ENCODE assay signal across 18 cellular contexts in genomic region chr7:80636709-80637108, GRCh38. TPM values are rescaled to one million over a fixed set of nuclear protein-coding genes. Genes with fewer than 3 reads are reported as not detected.
A peak's percentile ranks its signal among the peaks of the same experiment; 100 is the strongest.
DNase-seq lines count a peak whose midpoint lies in the region; ATAC-seq and TF ChIP-seq lines count a peak whose summit lies in the region.
"Had no signal": no experiment of that assay in that cellular context is flagged by ENCODE, and none has a peak within 500 bp of the region (broad histone marks: within the 10 kb centered on the region; RNA-seq: fewer than 3 reads in every experiment).

No MANE protein-coding gene starts in this region.

- peak overlapping the region; percentile 14 to 87 (median 84) for H3K27ac ChIP-seq in heart left ventricle
- H3K27ac ChIP-seq in psoas muscle = peak overlapping the region; percentile 92
- H3K27ac ChIP-seq: BLaER1, HL-60, RWPE1, SJSA1 had no signal

- DNase-seq in heart left ventricle (no peak), Right ventricle myocardium inferior (ENCODE audit: missing footprints) (no peak), left ventricle myocardium superior (no peak), psoas muscle (no peak), head of caudate nucleus (no peak)
- DNase-seq: CD8-positive, alpha-beta T cell; DMS79; NCI-H1930; NCI-H510A treated with DMSO at 0.1 percent for 48 hours; PC-3 had no signal

- peak overlapping the region in 7 of 12 donors; percentile 48 to 64 (median 56) for H3K4me3 ChIP-seq in heart left ventricle
- H3K4me3 ChIP-seq in psoas muscle = peak overlapping the region; percentile 57
- H3K4me3 ChIP-seq: BLaER1, GM23338, SJSA1 had no signal

- H3K36me3 ChIP-seq in heart left ventricle = no peaks in the 10 kb centered on the region
- H3K36me3 ChIP-seq in psoas muscle (ENCODE audit: insufficient read depth in 1 of 2, low read depth in 1 of 2) = no peaks in the 10 kb centered on the region
- H3K36me3 ChIP-seq: BLaER1, SJSA1 had no signal

- H3K27me3 ChIP-seq in heart left ventricle (no peaks in the 10 kb centered on the region), psoas muscle (ENCODE audit: insufficient read depth in 3 of 3, low read length in 2 of 3) (no peaks in the 10 kb centered on the region)
- H3K27me3 ChIP-seq: BLaER1, SJSA1 had no signal

- H3K9me3 ChIP-seq in heart left ventricle (no peaks in the 10 kb centered on the region), psoas muscle (no peaks in the 10 kb centered on the region)
- H3K9me3 ChIP-seq: BLaER1, SJSA1 had no signal

- no peak for TF ChIP-seq POLR2A in heart left ventricle (IDR thresholded peaks at IDR 0.05)

- WGBS in heart left ventricle, 4 donors = 60 to 87% (median 72%) methylated on average over 1 of the region's 1 CpG
- WGBS in psoas muscle, 3 donors = 45 to 86% (median 54%) methylated on average over 1 of the region's 1 CpG

- intact Hi-C loops in heart left ventricle (cut with DNase I) = loop anchor here in 5 of 10 donors (5.0 kb wide), 3 partner anchors 34 to 89 kb away; no protein-coding TSS in a partner anchor
- intact Hi-C loops in Right ventricle myocardium inferior (cut with DNase I) = loop anchor here (5.0 kb wide), 1 partner anchor 149 kb away; no protein-coding TSS in a partner anchor
- intact Hi-C loops in left ventricle myocardium superior (cut with micrococcal nuclease) = no loop called here
- intact Hi-C loops in psoas muscle (cut with DNase I) = loop anchor here in 1 of 2 donors (2.0 to 5.0 kb wide), 2 partner anchors 26 to 34 kb away; no protein-coding TSS in a partner anchor
- intact Hi-C loops in head of caudate nucleus (cut with DNase I) = no loop called here

- TF ChIP-seq CTCF in heart left ventricle (IDR thresholded peaks at IDR 0.05) (no peak), psoas muscle (IDR thresholded peaks at IDR 0.05) (no peak)

- peak; percentile 34 to 58 (median 44) for ATAC-seq in heart left ventricle
- no peak for ATAC-seq in Right ventricle myocardium inferior
- peak; percentile 47 for ATAC-seq in left ventricle myocardium superior
- peak; percentile 61 to 82 (median 69) for ATAC-seq in psoas muscle
- no peak for ATAC-seq in activated CD4-positive, CD25-positive, alpha-beta regulatory T cell treated with anti-CD3 and anti-CD28 coated beads, Interleukin-2, amount 50 U/mL, for 24 hours
- ATAC-seq in GM19035 (IDR thresholded peaks at IDR 0.05; ENCODE audit: unreplicated experiment) = no peak
- ATAC-seq: CD8-positive, alpha-beta T cell; GM23338; HCT116; PC-3 had no signal

- H3K4me1 ChIP-seq in heart left ventricle (peaks cover 3 to 71% (median 45%) of the 10 kb centered on the region in 12 donors), psoas muscle (peaks cover 50% of the 10 kb centered on the region)
- H3K4me1 ChIP-seq: BLaER1 had no signal

RNA-seq across cellular contexts. Expression of gene CD36, which starts 1.7 kb away (rescaled TPM):
- total RNA-seq in heart left ventricle (1,000 to 10,000 TPM in 7 of 9 donors, 100 to 1,000 TPM in 2; 891 to 1,960 (median 1,108) TPM), Right ventricle myocardium inferior (1,230 TPM), left ventricle myocardium superior (1,393 TPM), psoas muscle (100 to 1,000 TPM; 149 to 662 (median 240) TPM)
- polyA plus RNA-seq in heart left ventricle (100 to 1,000 TPM; 289 to 529 TPM), psoas muscle (100 to 1,000 TPM; 166 to 273 (median 171) TPM)
- total RNA-seq: PC-3 had no signal

Comparison
In these comparisons a context has a peak if more than half of its experiments do, and no peak if none do; other contexts are left out.
1. ATAC-seq: peak in heart left ventricle (4 of 4), left ventricle myocardium superior (single experiment) and psoas muscle (4 of 4); none in Right ventricle myocardium inferior (single experiment), activated CD4-positive, CD25-positive, alpha-beta regulatory T cell treated with anti-CD3 and anti-CD28 coated beads, Interleukin-2, amount 50 U/mL, for 24 hours (0 of 2) and GM19035 (single experiment).